8 cellular contexts compared by ENCODE assay signal in genomic region chr1:17540255-17541001, GRCh38. TPM values are rescaled to one million over a fixed set of nuclear protein-coding genes. Genes with fewer than 3 reads are reported as not detected.
A peak's percentile ranks its signal among the peaks of the same experiment; 100 is the strongest.
DNase-seq lines count a peak whose midpoint lies in the region; ATAC-seq, FAIRE-seq and TF ChIP-seq lines count a peak whose summit lies in the region.

No MANE protein-coding gene starts in this region.

- peak; percentile 18 for ATAC-seq in foreskin keratinocyte
- peak; percentile 27 to 62 (median 56) for ATAC-seq in pancreas
- no peak for ATAC-seq in HG03469 (IDR thresholded peaks at IDR 0.05; ENCODE audit: unreplicated experiment)
- no peak for ATAC-seq in HG02938 (IDR thresholded peaks at IDR 0.05; ENCODE audit: unreplicated experiment)
- no peak for ATAC-seq in CD4-positive, alpha-beta T cell (ENCODE audit: poor library complexity)

- no peaks in the 10 kb centered on the region for H3K36me3 ChIP-seq in SJSA1
- H3K36me3 ChIP-seq in pancreas, result no peaks in the 10 kb centered on the region

- CTCF ChIA-PET in CD4-positive, alpha-beta T cell (lab: Charles Lee), result no interaction called here

- H3K27me3 Mint-ChIP-seq in CD4-positive, alpha-beta T cell, result peaks cover 69% of the 10 kb centered on the region

- no peak for FAIRE-seq in pancreas (lab: Jason Lieb, UNC)

- H3K4me3 Mint-ChIP-seq in CD4-positive, alpha-beta T cell, result no peak overlapping the region

- WGBS in pancreas, 2 donors, result 17 to 20% methylated on average over 26 of the region's 26 CpGs

- H3K4me1 Mint-ChIP-seq in CD4-positive, alpha-beta T cell (ENCODE audit: low read depth), result peaks cover 7% of the 10 kb centered on the region

- H3K27ac Mint-ChIP-seq in CD4-positive, alpha-beta T cell, result no peak overlapping the region

- H3K27ac ChIP-seq in SJSA1, result peak overlapping the region; percentile 69
- no peak overlapping the region for H3K27ac ChIP-seq in foreskin keratinocyte
- H3K27ac ChIP-seq in pancreas, result peak overlapping the region in 3 of 4 donors; percentile 55 to 67 (median 66)
- no peak overlapping the region for H3K27ac ChIP-seq in CD4-positive, alpha-beta T cell (ENCODE audit: low read depth, low read length)

- no peaks in the 10 kb centered on the region for H3K36me3 Mint-ChIP-seq in CD4-positive, alpha-beta T cell (ENCODE audit: low read depth)

- intact Hi-C loops in pancreas (cut with DNase I), result no loop called here
- intact Hi-C loops in CD4-positive, alpha-beta T cell (cut with DNase I, micrococcal nuclease), result no loop called here

- DNase-seq in SJSA1 (ENCODE audit: low read depth in 1 of 2, low spot score in 2 of 2), result no peak
- DNase-seq in foreskin keratinocyte, result no peak
- peak in 5 of 6 donors; percentile 45 to 86 (median 68) for DNase-seq in pancreas
- no peak for DNase-seq in activated CD4-positive, alpha-beta T cell treated with anti-CD3 and anti-CD28 coated beads for 4 hours
- DNase-seq in CD4-positive, alpha-beta T cell, result no peak

- H3K4me1 ChIP-seq in SJSA1 (replicated peaks) (peaks cover 31% of the 10 kb centered on the region), foreskin keratinocyte (no peaks in the 10 kb centered on the region), pancreas (peaks cover 0 to 20% (median 4%) of the 10 kb centered on the region in 3 donors)

- TF ChIP-seq CTCF in foreskin keratinocyte (conservative IDR thresholded peaks at IDR 0.05) (no peak), pancreas (IDR thresholded peaks at IDR 0.05) (no peak)
- no peak for TF ChIP-seq CTCF in CD4-positive, alpha-beta T cell (IDR thresholded peaks at IDR 0.05)

- H3K27me3 ChIP-seq in SJSA1 (replicated peaks) (no peaks in the 10 kb centered on the region), foreskin keratinocyte (peaks cover 7% of the 10 kb centered on the region), pancreas (no peaks in the 10 kb centered on the region)
- H3K27me3 ChIP-seq in CD4-positive, alpha-beta T cell (ENCODE audit: control insufficient read depth, insufficient read depth, low read length), result peaks cover 40% of the 10 kb centered on the region

- POLR2A ChIA-PET in CD4-positive, alpha-beta T cell (lab: Charles Lee), result no interaction called here

- H3K9me3 Mint-ChIP-seq in CD4-positive, alpha-beta T cell, result no peaks in the 10 kb centered on the region

- H3K9me3 ChIP-seq in SJSA1 (replicated peaks) (no peaks in the 10 kb centered on the region), pancreas (no peaks in the 10 kb centered on the region)
- no peaks in the 10 kb centered on the region for H3K9me3 ChIP-seq in CD4-positive, alpha-beta T cell (ENCODE audit: control insufficient read depth, low read length)

- H3K4me3 ChIP-seq in GM08714 (ENCODE audit: low read length) (peak overlapping the region; percentile 1; the same call in 1 of the 2 replicates), SJSA1 (peak overlapping the region; percentile 92), pancreas (peak overlapping the region; percentile 57 to 85 (median 70))

RNA-seq across cellular contexts. Expression of gene ARHGEF10L, which starts 0.9 kb away (rescaled TPM):
- total RNA-seq in SJSA1 (2014; rRNA removed; shearing (Covaris generic)), result 12.8 and 13.6 TPM in 2 replicates
- total RNA-seq in foreskin keratinocyte (4.7 and 6.3 TPM in 2 replicates), pancreas (10 to 100 TPM; 36.2 to 58.7 (median 48.2) TPM)
- polyA plus RNA-seq in foreskin keratinocyte (2.5 and 3.4 TPM in 2 replicates), pancreas (100 to 1,000 TPM; 103 to 104 TPM)
- total RNA-seq in CD4-positive, alpha-beta T cell, result under 1 TPM; 0.11 to 0.22 TPM

Comparison
In these comparisons a context has a peak if more than half of its experiments do, and no peak if none do; other contexts are left out.
1. H3K4me3 ChIP-seq: peak in every context shown above with its lines; median percentile 92 in SJSA1; 70 in pancreas; 1 in GM08714.
2. DNase-seq: peak in pancreas (5 of 6); none in SJSA1 (0 of 2), foreskin keratinocyte (0 of 2), activated CD4-positive, alpha-beta T cell treated with anti-CD3 and anti-CD28 coated beads for 4 hours (0 of 2) and CD4-positive, alpha-beta T cell (0 of 10).
3. H3K27ac ChIP-seq: peak in SJSA1 (single experiment) and pancreas (3 of 4); none in foreskin keratinocyte (single experiment) and CD4-positive, alpha-beta T cell (single experiment).
4. ATAC-seq: peak in foreskin keratinocyte (single experiment) and pancreas (4 of 4); none in HG03469 (single experiment), HG02938 (single experiment) and CD4-positive, alpha-beta T cell (single experiment).